ENCODE assay signal across 9 cellular contexts in genomic region chr2:231593666-231594065, GRCh38. TPM values are rescaled to one million over a fixed set of nuclear protein-coding genes. Genes with fewer than 3 reads are reported as not detected.
"Had no signal": no experiment of that assay in that cellular context is flagged by ENCODE, and none has a peak within 500 bp of the region (broad histone marks: within the 10 kb centered on the region; RNA-seq: fewer than 3 reads in every experiment).

No MANE protein-coding gene starts in this region.

- H3K9me3 ChIP-seq: HAP-1 had no signal

- DNase-seq: HFFc6, KBM-7 had no signal

- H3K36me3 ChIP-seq: HAP-1 had no signal

- H2AFZ ChIP-seq: GM23338 had no signal

- H3K27ac ChIP-seq: HL-60, KMS-11 had no signal

- H3K4me3 Mint-ChIP-seq: GM23338, HFFc6, IgD-negative memory B cell had no signal

- H3K9ac ChIP-seq: KMS-11 had no signal

- H3K4me2 ChIP-seq: GM23338, KMS-11 had no signal

- ATAC-seq: GM23338 had no signal

- H3K9me3 Mint-ChIP-seq: GM23338, HFFc6, IgD-negative memory B cell had no signal

- H3K4me3 ChIP-seq: GM23338, HAP-1 had no signal

- H3K27ac Mint-ChIP-seq: GM23338, HFFc6, IgD-negative memory B cell had no signal

RNA-seq across cellular contexts. Expression of gene TEX44, which starts 1.0 kb away (rescaled TPM):
- total RNA-seq: GM23338, H1, HFFc6, HT1080 had no signal
- polyA plus RNA-seq: GM23338, H1, IgD-negative memory B cell had no signal
